In the genomic region with DNA sequence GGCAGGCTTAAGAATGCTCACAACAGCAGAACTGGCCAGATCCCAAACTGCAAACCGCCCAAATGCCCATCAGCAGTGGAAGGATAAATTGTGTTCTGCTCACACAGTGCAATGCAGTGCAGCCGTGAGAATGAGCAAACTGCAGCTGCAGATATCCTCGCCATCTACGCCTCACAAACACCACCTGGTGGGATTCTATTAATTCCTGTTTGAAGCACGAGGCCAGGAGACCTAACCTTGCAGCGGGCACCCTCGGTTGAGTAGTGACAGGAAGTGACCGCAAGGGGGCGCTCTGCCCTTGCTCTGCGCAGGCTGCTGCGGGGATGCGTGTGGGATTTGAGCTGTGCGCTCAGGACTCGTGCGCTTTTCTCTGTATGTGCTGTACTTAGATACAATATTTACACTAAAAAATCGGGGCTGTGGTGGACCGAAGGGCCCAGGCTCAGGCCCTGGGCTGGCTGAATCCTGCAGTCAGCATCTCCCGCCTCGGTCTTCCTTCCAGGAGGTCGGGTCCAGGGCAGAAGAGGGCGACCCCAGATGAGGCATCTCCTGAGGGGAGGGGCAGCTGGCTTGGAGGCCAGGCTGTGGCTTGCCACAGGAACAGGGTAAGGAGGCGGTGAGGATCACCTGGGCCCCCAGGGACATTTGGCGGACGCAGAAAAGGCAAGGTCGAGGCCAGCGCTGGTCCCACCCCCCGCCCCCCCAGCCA, we compare ENCODE assay signal across 8 cellular contexts. TPM values are rescaled to one million over a fixed set of nuclear protein-coding genes. Genes with fewer than 3 reads are reported as not detected.
DNase-seq lines count a peak whose midpoint lies in the region; ATAC-seq and TF ChIP-seq lines count a peak whose summit lies in the region.

No MANE protein-coding gene starts in this region.

- H3K9me3 Mint-ChIP-seq in activated naive CD8-positive, alpha-beta T cell treated with anti-CD3 and anti-CD28 coated beads, Interleukin-2, amount 50 U/mL, for 24 hours: no peaks in the 10 kb centered on the region

- H3K4me1 Mint-ChIP-seq in activated naive CD8-positive, alpha-beta T cell treated with anti-CD3 and anti-CD28 coated beads, Interleukin-2, amount 50 U/mL, for 24 hours: peaks cover 2% of the 10 kb centered on the region

- no peaks in the 10 kb centered on the region for H3K9me3 ChIP-seq in left ventricle myocardium inferior (replicated peaks)

- TF ChIP-seq CTCF in GM12873 (IDR thresholded peaks at IDR 0.05; ENCODE audit: insufficient read depth, low read depth, low read length, missing control alignments): peak; percentile 99
- peak; percentile 98 for TF ChIP-seq CTCF in left ventricle myocardium inferior (IDR thresholded peaks at IDR 0.05; ENCODE audit: borderline replicate concordance)

- no peak overlapping the region for H3K27ac Mint-ChIP-seq in activated naive CD8-positive, alpha-beta T cell treated with anti-CD3 and anti-CD28 coated beads, Interleukin-2, amount 50 U/mL, for 24 hours

- H3K27me3 ChIP-seq in left ventricle myocardium inferior (ENCODE audit: low read depth): peaks cover 70% of the 10 kb centered on the region

- H3K27me3 Mint-ChIP-seq in activated naive CD8-positive, alpha-beta T cell treated with anti-CD3 and anti-CD28 coated beads, Interleukin-2, amount 50 U/mL, for 24 hours: peaks cover 20% of the 10 kb centered on the region

- no peaks in the 10 kb centered on the region for H3K36me3 ChIP-seq in left ventricle myocardium inferior

- DNase-seq in NCI-H128 (lab: John Stamatoyannopoulos, UW; ENCODE audit: unreplicated experiment) (peak; percentile 87), SW480 (ENCODE audit: low spot score) (peak; percentile 83), left ventricle myocardium inferior (peak; percentile 79), renal cortical epithelial cell (ENCODE audit: low read depth) (peak; percentile 50)
- DNase-seq in activated naive CD8-positive, alpha-beta T cell treated with anti-CD3 and anti-CD28 coated beads, Interleukin-2, amount 50 U/mL, for 24 hours: peak; percentile 86

- no peaks in the 10 kb centered on the region for H3K36me3 Mint-ChIP-seq in activated naive CD8-positive, alpha-beta T cell treated with anti-CD3 and anti-CD28 coated beads, Interleukin-2, amount 50 U/mL, for 24 hours (ENCODE audit: low read depth)

- intact Hi-C loops in left ventricle myocardium inferior (cut with micrococcal nuclease): loop anchor here (5.0 to 10.0 kb wide), 2 partner anchors 92 to 290 kb away; no protein-coding TSS in a partner anchor

- H3K4me3 Mint-ChIP-seq in activated naive CD8-positive, alpha-beta T cell treated with anti-CD3 and anti-CD28 coated beads, Interleukin-2, amount 50 U/mL, for 24 hours: no peak overlapping the region

- no peak overlapping the region for H3K4me3 ChIP-seq in left ventricle myocardium inferior

- ATAC-seq in HG02642 (IDR thresholded peaks at IDR 0.05; ENCODE audit: poor library complexity, unreplicated experiment) (peak; percentile 81), HG02973 (IDR thresholded peaks at IDR 0.05; ENCODE audit: unreplicated experiment) (no peak)
- ATAC-seq in activated naive CD8-positive, alpha-beta T cell treated with anti-CD3 and anti-CD28 coated beads, Interleukin-2, amount 50 U/mL, for 24 hours: peak; percentile 79

- H3K4me1 ChIP-seq in left ventricle myocardium inferior: peaks cover 7% of the 10 kb centered on the region

- H3K27ac ChIP-seq in left ventricle myocardium inferior (replicated peaks): no peak overlapping the region

RNA-seq across cellular contexts. Expression of gene PDIA6, which starts 19.8 kb away (rescaled TPM):
- 107 TPM for total RNA-seq in left ventricle myocardium inferior
- 555 and 641 TPM in 2 replicates for total RNA-seq in renal cortical epithelial cell
